In the genomic region with DNA sequence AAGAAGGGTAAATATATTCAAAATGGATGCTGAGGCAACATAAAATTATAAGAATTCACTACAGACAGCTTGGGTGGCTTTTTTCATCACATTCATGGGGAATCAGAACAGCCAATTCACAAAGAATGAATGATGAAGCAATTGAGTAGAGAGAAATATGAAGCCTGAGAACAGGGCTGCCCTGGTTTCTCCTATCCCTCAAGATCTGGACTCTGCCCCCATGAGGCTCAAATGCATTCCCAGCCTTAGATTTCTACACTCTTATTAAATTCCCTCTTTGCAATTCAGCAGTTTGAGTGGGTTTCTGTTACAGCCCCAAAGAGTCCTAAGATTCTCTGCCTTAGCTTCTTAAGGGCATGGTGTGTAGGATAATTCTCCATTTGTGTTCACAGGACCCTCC, we compare ENCODE assay signal across 20 cellular contexts.
DNase-seq lines count a peak whose midpoint lies in the region; ATAC-seq and TF ChIP-seq lines count a peak whose summit lies in the region.
"Had no signal": no experiment of that assay in that cellular context is flagged by ENCODE, and none has a peak within 500 bp of the region (broad histone marks: within the 10 kb centered on the region; RNA-seq: fewer than 3 reads in every experiment).

No MANE protein-coding gene starts in this region.

- H3K4me3 ChIP-seq in fibroblast of lung (replicated peaks in 1 of 4; ENCODE audit: control extremely low read depth in 1 of 4, insufficient read depth in 1 of 4, low read depth in 3 of 4, low read length in 4 of 4) (no peak overlapping the region), left ventricle myocardium inferior (no peak overlapping the region)

- H3K27me3 Mint-ChIP-seq in nephron progenitor cell (ENCODE audit: low read depth, poor library complexity), result peaks cover 3% of the 10 kb centered on the region

- H3K36me3 ChIP-seq in fibroblast of lung (ENCODE audit: control insufficient read depth, insufficient read depth, low read length) (no peaks in the 10 kb centered on the region), left ventricle myocardium inferior (no peaks in the 10 kb centered on the region)

- H3K4me1 ChIP-seq in fibroblast of lung (ENCODE audit: control insufficient read depth, extremely low read depth, insufficient read depth, low read length) (no peaks in the 10 kb centered on the region), left ventricle myocardium inferior (no peaks in the 10 kb centered on the region)

- no peak overlapping the region for H3K4me3 Mint-ChIP-seq in nephron progenitor cell
- H3K4me3 Mint-ChIP-seq: CD8-positive, alpha-beta T cell had no signal

- no peak overlapping the region for H2AFZ ChIP-seq in fibroblast of lung (ENCODE audit: low read length)

- peak overlapping the region; percentile 16 for H3K27ac Mint-ChIP-seq in nephron progenitor cell
- H3K27ac Mint-ChIP-seq: CD8-positive, alpha-beta T cell had no signal

- H3K27me3 ChIP-seq in fibroblast of lung (ENCODE audit: control insufficient read depth, insufficient read depth, low read length) (no peaks in the 10 kb centered on the region), left ventricle myocardium inferior (ENCODE audit: low read depth) (no peaks in the 10 kb centered on the region)

- peak; percentile 26 to 40 for TF ChIP-seq CTCF in fibroblast of lung (conservative IDR thresholded peaks at IDR 0.05 in 1 of 2, IDR thresholded peaks at IDR 0.05 in 1 of 2; ENCODE audit: low read depth in 1 of 2, low read length in 2 of 2)
- no peak for TF ChIP-seq CTCF in nephron progenitor cell (IDR thresholded peaks at IDR 0.05)
- no peak for TF ChIP-seq CTCF in left ventricle myocardium inferior (IDR thresholded peaks at IDR 0.05; ENCODE audit: borderline replicate concordance)

- no peaks in the 10 kb centered on the region for H3K79me2 ChIP-seq in fibroblast of lung (ENCODE audit: control insufficient read depth, insufficient read depth, low read length)

- no peaks in the 10 kb centered on the region for H3K36me3 Mint-ChIP-seq in nephron progenitor cell (ENCODE audit: low read depth)
- H3K36me3 Mint-ChIP-seq: CD8-positive, alpha-beta T cell had no signal

- peaks cover 28% of the 10 kb centered on the region for H3K9me3 Mint-ChIP-seq in nephron progenitor cell

- intact Hi-C loops in left ventricle myocardium inferior (cut with micrococcal nuclease), result no loop called here

- H4K20me1 ChIP-seq in fibroblast of lung (ENCODE audit: control insufficient read depth, extremely low read depth, insufficient read depth, low read length), result no peaks in the 10 kb centered on the region

- H3K4me1 Mint-ChIP-seq in nephron progenitor cell, result peaks cover 5% of the 10 kb centered on the region

- H3K4me2 ChIP-seq in fibroblast of lung (ENCODE audit: extremely low read depth, insufficient read depth, low read length), result no peak overlapping the region

- DNase-seq in AG08395 (ENCODE audit: low spot score), result peak; percentile 56
- DNase-seq in LHCN-M2 (ENCODE audit: low read depth), result peak; percentile 61
- peak; percentile 22 to 67 for DNase-seq in fibroblast of lung (ENCODE audit: low read depth in 2 of 2)
- no peak for DNase-seq in nephron progenitor cell
- DNase-seq in activated CD4-positive, CD25-positive, alpha-beta regulatory T cell treated with anti-CD3 and anti-CD28 coated beads, Interleukin-2, amount 50 U/mL, for 72 hours, result no peak
- DNase-seq in left ventricle myocardium inferior, result no peak
- DNase-seq in stimulated activated CD4-positive, alpha-beta T cell treated with anti-CD3 and anti-CD28 coated beads, Interleukin-1b, Interleukin-23, amount 100 ng/mL, for 48 hours, result no peak
- DNase-seq: activated CD4-positive, alpha-beta T cell treated with anti-CD3 and anti-CD28 coated beads for 1 hour; activated CD8-positive, alpha-beta memory T cell treated with anti-CD3 and anti-CD28 coated beads, Interleukin-2, amount 50 U/mL, for 48 hours; activated naive CD4-positive, alpha-beta T cell; CD8-positive, alpha-beta T cell; DND-41; effector CD4-positive, alpha-beta T cell; foreskin melanocyte; left colon; NCI-H1694 treated with DMSO at 0.1 percent for 48 hours; NCI-H446 treated with DMSO at 0.1 percent for 48 hours; SHP77 treated with DMSO at 0.1 percent for 48 hours; stimulated activated naive CD8-positive, alpha-beta T cell treated with anti-CD3 and anti-CD28 coated beads, Interleukin-15, Interleukin-2, amounts not matched to agents 100 U/mL and 50 U/mL, for 24 hours had no signal

- no peak for ATAC-seq in GM18519 (IDR thresholded peaks at IDR 0.05; ENCODE audit: low FRiP score, unreplicated experiment)
- ATAC-seq: CD8-positive, alpha-beta T cell; left colon; stimulated activated naive CD8-positive, alpha-beta T cell treated with anti-CD3 and anti-CD28 coated beads, Interleukin-15, Interleukin-2, amounts not matched to agents 100 U/mL and 50 U/mL, for 24 hours had no signal

- H3K27ac ChIP-seq in fibroblast of lung (ENCODE audit: insufficient read depth, low read length) (no peak overlapping the region), left ventricle myocardium inferior (replicated peaks) (no peak overlapping the region)

- H3K9me3 ChIP-seq in fibroblast of lung (ENCODE audit: control insufficient read depth, insufficient read depth, low read depth, low read length), result no peaks in the 10 kb centered on the region
- no peaks in the 10 kb centered on the region for H3K9me3 ChIP-seq in left ventricle myocardium inferior (replicated peaks)

- no peak overlapping the region for H3K9ac ChIP-seq in fibroblast of lung (ENCODE audit: insufficient read depth, low read length)

Comparison
In these comparisons a context has a peak if more than half of its experiments do, and no peak if none do; other contexts are left out.
1. DNase-seq: peak in AG08395 (single experiment), LHCN-M2 (single experiment) and fibroblast of lung (2 of 2); none in nephron progenitor cell (single experiment), activated CD4-positive, CD25-positive, alpha-beta regulatory T cell treated with anti-CD3 and anti-CD28 coated beads, Interleukin-2, amount 50 U/mL, for 72 hours (single experiment), left ventricle myocardium inferior (single experiment) and stimulated activated CD4-positive, alpha-beta T cell treated with anti-CD3 and anti-CD28 coated beads, Interleukin-1b, Interleukin-23, amount 100 ng/mL, for 48 hours (single experiment).
2. CTCF ChIP-seq: peak in fibroblast of lung (2 of 2); none in nephron progenitor cell (single experiment) and left ventricle myocardium inferior (single experiment).